ENCODE assay signal across 20 cellular contexts in genomic region chr3:157408499-157409149, GRCh38. TPM values are rescaled to one million over a fixed set of nuclear protein-coding genes. Genes with fewer than 3 reads are reported as not detected.
"Had no signal": no experiment of that assay in that cellular context is flagged by ENCODE, and none has a peak within 500 bp of the region (broad histone marks: within the 10 kb centered on the region; RNA-seq: fewer than 3 reads in every experiment).

No MANE protein-coding gene starts in this region.

- H3K36me3 Mint-ChIP-seq: activated naive CD8-positive, alpha-beta T cell had no signal

- H3K4me3 ChIP-seq: left ventricle myocardium inferior, neural progenitor cell, ovary, psoas muscle, tibial artery had no signal

- H3K27ac ChIP-seq: left ventricle myocardium inferior, neural progenitor cell, ovary, psoas muscle, tibial artery, WERI-Rb-1 had no signal

- H3K27ac Mint-ChIP-seq: activated naive CD8-positive, alpha-beta T cell; activated T-helper 1 cell treated with anti-CD3 and anti-CD28 coated beads, Interleukin-12 subunit alpha, Interleukin-12 subunit beta, Interleukin-2, Interleukin-4 antibody, amounts not matched to agents 30 ng/mL and 10 ng/mL and 1 ng/mL, durations not matched to agents 14 hours and 24 hours and 36 hours; neural progenitor cell; T-helper 1 cell treated with Interleukin-12 subunit alpha and Interleukin-12 subunit beta and Interleukin-4 antibody, amounts not matched to agents 30 μg/mL and 1 μg/mL, for 36 hours had no signal

- H3K27me3 Mint-ChIP-seq: activated naive CD8-positive, alpha-beta T cell; naive thymus-derived CD4-positive, alpha-beta T cell had no signal

- H3K4me1 ChIP-seq: left ventricle myocardium inferior, neural progenitor cell, psoas muscle, tibial artery had no signal

- ATAC-seq: naive thymus-derived CD4-positive, alpha-beta T cell; psoas muscle; right cardiac atrium; stimulated activated naive CD8-positive, alpha-beta T cell treated with anti-CD3 and anti-CD28 coated beads, Interleukin-15, Interleukin-2, amounts not matched to agents 100 U/mL and 50 U/mL, for 24 hours had no signal

- DNase-seq: activated CD4-positive, alpha-beta T cell treated with anti-CD3 and anti-CD28 coated beads, Interleukin-2, amount 50 U/mL, for 48 hours; dermis blood vessel endothelial cell; effector memory CD4-positive, alpha-beta T cell; hypothalamus; islet precursor cell; left ventricle myocardium inferior; mesenchymal stem cell; naive thymus-derived CD4-positive, alpha-beta T cell; ovary; psoas muscle; right cardiac atrium; stimulated activated CD4-positive, alpha-beta T cell treated with anti-CD3 and anti-CD28 coated beads, Interleukin-2, amount 100 ng/mL, for 24 hours; stimulated activated naive CD8-positive, alpha-beta T cell treated with anti-CD3 and anti-CD28 coated beads, Interleukin-15, Interleukin-2, amounts not matched to agents 100 U/mL and 50 U/mL, for 24 hours; substantia nigra; tibial artery; WERI-Rb-1 had no signal

- H3K36me3 ChIP-seq: left ventricle myocardium inferior, neural progenitor cell, ovary, tibial artery, WERI-Rb-1 had no signal

- H3K4me3 Mint-ChIP-seq: activated naive CD8-positive, alpha-beta T cell; activated T-helper 1 cell treated with anti-CD3 and anti-CD28 coated beads, Interleukin-12 subunit alpha, Interleukin-12 subunit beta, Interleukin-2, Interleukin-4 antibody, amounts not matched to agents 30 ng/mL and 10 ng/mL and 1 ng/mL, durations not matched to agents 14 hours and 24 hours and 36 hours; naive thymus-derived CD4-positive, alpha-beta T cell; neural progenitor cell; T-helper 1 cell treated with Interleukin-12 subunit alpha and Interleukin-12 subunit beta and Interleukin-4 antibody, amounts not matched to agents 30 μg/mL and 1 μg/mL, for 36 hours had no signal

- H3K4me1 Mint-ChIP-seq: naive thymus-derived CD4-positive, alpha-beta T cell; neural progenitor cell had no signal

- H3K9me3 ChIP-seq: left ventricle myocardium inferior, ovary, psoas muscle, tibial artery had no signal

- H3K9me3 Mint-ChIP-seq: activated T-helper 1 cell treated with anti-CD3 and anti-CD28 coated beads, Interleukin-12 subunit alpha, Interleukin-12 subunit beta, Interleukin-2, Interleukin-4 antibody, amounts not matched to agents 30 ng/mL and 10 ng/mL and 1 ng/mL, durations not matched to agents 14 hours and 24 hours and 36 hours; T-helper 1 cell treated with Interleukin-12 subunit alpha and Interleukin-12 subunit beta and Interleukin-4 antibody, amounts not matched to agents 30 μg/mL and 1 μg/mL, for 36 hours had no signal

- H3K27me3 ChIP-seq: neural progenitor cell, ovary, tibial artery had no signal

RNA-seq across cellular contexts. Expression of gene PTX3, which starts 28.0 kb away (rescaled TPM):
- total RNA-seq: activated T-helper 1 cell treated with anti-CD3 and anti-CD28 coated beads, Interleukin-12 subunit alpha, Interleukin-12 subunit beta, Interleukin-2, Interleukin-4 antibody, amounts not matched to agents 30 ng/mL and 10 ng/mL and 1 ng/mL, durations not matched to agents 14 hours and 24 hours and 36 hours had no signal
